ENCODE assay signal across 22 cellular contexts in the genomic region with DNA sequence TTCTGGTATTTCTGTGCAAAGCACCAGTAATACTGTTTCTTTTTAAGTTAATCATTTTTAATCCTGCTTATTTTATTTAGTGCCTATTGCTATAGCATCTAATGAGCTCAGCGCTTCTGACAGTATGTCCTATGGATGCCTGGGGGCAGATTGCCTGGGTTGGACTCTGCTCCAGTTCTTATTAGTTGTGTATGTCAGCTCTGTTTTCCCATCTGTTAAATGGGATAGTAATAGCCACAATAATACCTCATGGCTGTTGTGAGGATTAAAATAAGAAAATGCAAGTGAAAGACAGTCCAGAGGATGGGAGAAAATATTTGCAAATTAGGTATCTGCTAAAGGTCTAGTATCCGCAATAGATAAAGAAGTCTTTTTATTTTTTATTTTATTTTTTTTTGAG.
"Had no signal": no experiment of that assay in that cellular context is flagged by ENCODE, and none has a peak within 500 bp of the region (broad histone marks: within the 10 kb centered on the region; RNA-seq: fewer than 3 reads in every experiment).

No MANE protein-coding gene starts in this region.

- H3K4me1 Mint-ChIP-seq: mesothelial cell of epicardium had no signal

- H3K4me3 Mint-ChIP-seq: mesothelial cell of epicardium; naive B cell; nephron progenitor cell; stimulated activated memory B cell treated with anti-CD40 and anti-IgM and Interleukin-4, amounts not matched to agents 10 μg/mL and 1 μg/mL and 100 μg/mL, for 72 hours; type B pancreatic cell had no signal

- DNase-seq: dermis blood vessel endothelial cell; effector memory CD4-positive, alpha-beta T cell; erythroblast; esophagus squamous epithelium; foreskin melanocyte; hypothalamus; mesenchymal stem cell; mucosa of descending colon; naive B cell; nephron progenitor cell; nucleus accumbens; psoas muscle; right cardiac atrium; spleen; stimulated activated CD4-positive, alpha-beta T cell treated with anti-CD3 and anti-CD28 coated beads, Interleukin-4, amount 100 ng/mL, for 4 hours; stimulated activated naive CD8-positive, alpha-beta T cell treated with anti-CD3 and anti-CD28 coated beads, Interleukin-15, Interleukin-2, amounts not matched to agents 100 U/mL and 50 U/mL, for 24 hours; substantia nigra; testis; tibial artery had no signal

- H3K27ac Mint-ChIP-seq: mesothelial cell of epicardium; nephron progenitor cell; stimulated activated memory B cell treated with anti-CD40 and anti-IgM and Interleukin-4, amounts not matched to agents 10 μg/mL and 1 μg/mL and 100 μg/mL, for 72 hours; type B pancreatic cell had no signal

- H3K27me3 Mint-ChIP-seq: naive B cell; stimulated activated memory B cell treated with anti-CD40 and anti-IgM and Interleukin-4, amounts not matched to agents 10 μg/mL and 1 μg/mL and 100 μg/mL, for 72 hours; type B pancreatic cell had no signal

- ATAC-seq: mucosa of descending colon; psoas muscle; right cardiac atrium; stimulated activated memory B cell treated with anti-CD40 and anti-IgM and Interleukin-4, amounts not matched to agents 10 μg/mL and 1 μg/mL and 100 μg/mL, for 72 hours; stimulated activated naive CD8-positive, alpha-beta T cell treated with anti-CD3 and anti-CD28 coated beads, Interleukin-15, Interleukin-2, amounts not matched to agents 100 U/mL and 50 U/mL, for 24 hours had no signal

- H3K9me3 Mint-ChIP-seq: type B pancreatic cell had no signal
